ENCODE assay signal across 15 cellular contexts in the genomic region with DNA sequence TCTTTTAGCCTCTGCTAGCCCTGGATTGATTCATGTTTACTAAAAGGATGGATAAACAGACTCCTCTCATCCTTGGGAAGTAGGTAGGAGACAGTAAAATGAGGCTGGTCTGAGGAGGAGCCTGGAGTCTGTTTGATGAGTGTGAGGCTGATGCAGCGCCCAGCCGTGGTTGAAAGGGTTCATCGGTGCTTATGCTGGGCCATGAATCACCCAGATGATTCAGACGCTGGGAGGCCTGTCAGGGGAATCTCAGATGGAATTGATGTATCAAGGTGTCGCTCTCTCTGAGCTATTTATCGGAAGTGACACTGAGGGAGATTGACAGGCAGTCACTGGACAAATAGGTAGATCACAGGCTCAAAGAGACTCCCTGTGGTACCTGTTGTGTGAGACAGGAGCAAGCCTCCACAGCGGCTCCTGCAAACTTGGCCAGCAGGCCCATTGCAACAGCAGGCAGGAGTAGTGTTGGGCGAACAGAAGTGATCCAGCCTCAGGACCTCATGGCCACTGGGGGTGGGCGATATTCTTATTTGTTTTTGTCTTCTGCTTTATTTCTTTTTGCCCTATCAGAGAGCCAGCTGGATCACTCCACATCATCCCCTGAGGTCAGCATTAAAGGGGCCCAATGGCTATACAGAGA.
A peak's percentile ranks its signal among the peaks of the same experiment; 100 is the strongest.
DNase-seq lines count a peak whose midpoint lies in the region; ATAC-seq, FAIRE-seq and TF ChIP-seq lines count a peak whose summit lies in the region.
"Had no signal": no experiment of that assay in that cellular context is flagged by ENCODE, and none has a peak within 500 bp of the region (broad histone marks: within the 10 kb centered on the region; RNA-seq: fewer than 3 reads in every experiment).

No MANE protein-coding gene starts in this region.

- peaks cover 0 to 5% of the 10 kb centered on the region in 2 donors for H3K27me3 Mint-ChIP-seq in stimulated activated naive B cell treated with anti-CD40 and anti-IgM and Interleukin-4, amounts not matched to agents 10 μg/mL and 1 μg/mL and 100 μg/mL, for 72 hours
- H3K27me3 Mint-ChIP-seq in CD4-positive, alpha-beta memory T cell = peaks cover 0 to 3% of the 10 kb centered on the region in 2 donors

- DNase-seq in A549 (ENCODE audit: low read depth in 1 of 2, low spot score in 1 of 2) = peak; percentile 30 to 42
- DNase-seq in HEK293T (ENCODE audit: extremely low spot score) = no peak
- DNase-seq in adipocyte (ENCODE audit: low read depth) = peak; percentile 75
- DNase-seq in hepatic stellate cell (ENCODE audit: low spot score) = peak; percentile 29
- DNase-seq in stimulated activated naive B cell treated with anti-CD40 and anti-IgM and Interleukin-4, amounts not matched to agents 10 μg/mL and 1 μg/mL and 100 μg/mL, for 72 hours = no peak
- no peak for DNase-seq in DMS153 treated with DMSO at 0.1 percent for 48 hours (lab: John Stamatoyannopoulos, UW; ENCODE audit: unreplicated experiment)
- DNase-seq in midbrain (lab: John Stamatoyannopoulos, UW) = no peak
- DNase-seq in CD4-positive, alpha-beta memory T cell = no peak
- DNase-seq: NCI-H1105 treated with DMSO at 0.1 percent for 48 hours, NCI-H524, spleen had no signal

- H3K4me1 Mint-ChIP-seq in stimulated activated naive B cell treated with anti-CD40 and anti-IgM and Interleukin-4, amounts not matched to agents 10 μg/mL and 1 μg/mL and 100 μg/mL, for 72 hours = no peaks in the 10 kb centered on the region
- H3K4me1 Mint-ChIP-seq in CD4-positive, alpha-beta memory T cell = no peaks in the 10 kb centered on the region

- POLR2A ChIA-PET in A549 (lab: Yijun Ruan, JAX) (no interaction called here), HEK293T (lab: Yijun Ruan, JAX) (no interaction called here)
- POLR2A ChIA-PET in CD4-positive, alpha-beta memory T cell (lab: Charles Lee; ENCODE audit: partially characterized antibody) = no interaction called here

- no peak for FAIRE-seq in A549 (lab: Jason Lieb, UNC)

- peaks cover 37% of the 10 kb centered on the region for H3K27me3 ChIP-seq in adipocyte (replicated peaks; ENCODE audit: control insufficient read depth, insufficient read depth, low read length)
- no peaks in the 10 kb centered on the region for H3K27me3 ChIP-seq in CD4-positive, alpha-beta memory T cell (ENCODE audit: insufficient read depth, low read length)
- H3K27me3 ChIP-seq: BLaER1, neural progenitor cell had no signal

- H3K4me1 ChIP-seq in A549 (0 out of 3 replicates have a peak, but pooled peaks cover 8% of the 10 kb centered on the region), adipocyte (ENCODE audit: control insufficient read depth, insufficient read depth, low read length) (peaks cover 9% of the 10 kb centered on the region)
- H3K4me1 ChIP-seq in CD4-positive, alpha-beta memory T cell (ENCODE audit: insufficient read depth, low read length) = no peaks in the 10 kb centered on the region

- intact Hi-C loops in CD4-positive, alpha-beta memory T cell (cut with micrococcal nuclease) = no loop called here

- no peaks in the 10 kb centered on the region for H3K36me3 ChIP-seq in adipocyte (ENCODE audit: control insufficient read depth, insufficient read depth, low read length, severe bottlenecking)
- H3K36me3 ChIP-seq in CD4-positive, alpha-beta memory T cell (ENCODE audit: insufficient read depth, low read length) = no peaks in the 10 kb centered on the region
- H3K36me3 ChIP-seq: BLaER1, neural progenitor cell, spleen had no signal

- H3K9me3 Mint-ChIP-seq in stimulated activated naive B cell treated with anti-CD40 and anti-IgM and Interleukin-4, amounts not matched to agents 10 μg/mL and 1 μg/mL and 100 μg/mL, for 72 hours = peaks cover 0 to 6% of the 10 kb centered on the region in 2 donors
- H3K9me3 Mint-ChIP-seq in CD4-positive, alpha-beta memory T cell = peaks cover 0 to 8% (median 2%) of the 10 kb centered on the region in 8 donors
- H3K9me3 Mint-ChIP-seq: neural progenitor cell had no signal

- peak; percentile 97 to 99 for ATAC-seq in A549
- ATAC-seq in stimulated activated naive B cell treated with anti-CD40 and anti-IgM and Interleukin-4, amounts not matched to agents 10 μg/mL and 1 μg/mL and 100 μg/mL, for 72 hours (replicated peaks) = no peak
- ATAC-seq: activated naive CD4-positive, alpha-beta T cell treated with anti-CD3 and anti-CD28 coated beads, Interleukin-2, amount 50 U/mL, for 72 hours had no signal

- 0 out of 5 replicates have a peak, but pooled peaks of 1 of the 2 experiments have one; percentile 21 for TF ChIP-seq RAD21 in A549 (conservative IDR thresholded peaks at IDR 0.05 in 1 of 2, IDR thresholded peaks at IDR 0.05 in 1 of 2)

- no peak for TF ChIP-seq EP300 in A549 (IDR thresholded peaks at IDR 0.05)

- H3K4me3 ChIP-seq in A549 = no peak overlapping the region
- no peak overlapping the region for H3K4me3 ChIP-seq in adipocyte (ENCODE audit: low read length)
- no peak overlapping the region for H3K4me3 ChIP-seq in CD4-positive, alpha-beta memory T cell (ENCODE audit: low read length in 2 of 2)
- H3K4me3 ChIP-seq: BLaER1, lung, neural progenitor cell, spleen had no signal

- TF ChIP-seq POLR2A in A549 (IDR thresholded peaks at IDR 0.05; ENCODE audit: low read length) = no peak

- no peak overlapping the region for H3K9ac ChIP-seq in adipocyte (ENCODE audit: low read length)
- H3K9ac ChIP-seq: BLaER1, neural progenitor cell had no signal

- H3K36me3 Mint-ChIP-seq in stimulated activated naive B cell treated with anti-CD40 and anti-IgM and Interleukin-4, amounts not matched to agents 10 μg/mL and 1 μg/mL and 100 μg/mL, for 72 hours = no peaks in the 10 kb centered on the region
- no peaks in the 10 kb centered on the region for H3K36me3 Mint-ChIP-seq in CD4-positive, alpha-beta memory T cell
- H3K36me3 Mint-ChIP-seq: neural progenitor cell had no signal

- no peak overlapping the region for H3K27ac ChIP-seq in A549
- no peak overlapping the region for H3K27ac ChIP-seq in CD4-positive, alpha-beta memory T cell (ENCODE audit: low read depth, low read length)
- H3K27ac ChIP-seq: BLaER1, neural progenitor cell, spleen had no signal

- 34% methylated on average over 9 of the region's 9 CpGs for WGBS in A549 (ENCODE audit: missing lambda C conversion rate)

- CTCF ChIA-PET in A549 (lab: Yijun Ruan, JAX) = no interaction called here
- CTCF ChIA-PET in HEK293T (lab: Yijun Ruan, JAX) = interaction anchor here (0.6 to 0.7 kb wide), 2 partner anchors 37 to 290 kb away, joined by 3 to 9 read pairs; no protein-coding TSS in a partner anchor
- CTCF ChIA-PET in CD4-positive, alpha-beta memory T cell (lab: Charles Lee; ENCODE audit: partially characterized antibody) = no interaction called here

- no peak overlapping the region for H3K4me3 Mint-ChIP-seq in stimulated activated naive B cell treated with anti-CD40 and anti-IgM and Interleukin-4, amounts not matched to agents 10 μg/mL and 1 μg/mL and 100 μg/mL, for 72 hours
- no peak overlapping the region for H3K4me3 Mint-ChIP-seq in CD4-positive, alpha-beta memory T cell
- H3K4me3 Mint-ChIP-seq: neural progenitor cell had no signal

- TF ChIP-seq CTCF in A549 (IDR thresholded peaks at IDR 0.05) = no peak

- H3K4me2 ChIP-seq in A549 = no peak overlapping the region
- H3K4me2 ChIP-seq: BLaER1, neural progenitor cell had no signal

- no peak overlapping the region for H3K27ac Mint-ChIP-seq in stimulated activated naive B cell treated with anti-CD40 and anti-IgM and Interleukin-4, amounts not matched to agents 10 μg/mL and 1 μg/mL and 100 μg/mL, for 72 hours
- H3K27ac Mint-ChIP-seq in CD4-positive, alpha-beta memory T cell = no peak overlapping the region
- H3K27ac Mint-ChIP-seq: activated naive CD4-positive, alpha-beta T cell treated with anti-CD3 and anti-CD28 coated beads, Interleukin-2, amount 50 U/mL, for 72 hours; neural progenitor cell had no signal

- H3K9me3 ChIP-seq in A549 (no peaks in the 10 kb centered on the region), adipocyte (ENCODE audit: control insufficient read depth, low read length) (peaks cover 7% of the 10 kb centered on the region)
- H3K9me3 ChIP-seq in CD4-positive, alpha-beta memory T cell (ENCODE audit: control insufficient read depth in 1 of 2, low read length in 2 of 2) = no peaks in the 10 kb centered on the region
- H3K9me3 ChIP-seq: BLaER1 had no signal

TF ChIP-seq in A549, 52 proteins besides CTCF, POLR2A, EP300 and RAD21 (continues in another document):
- TF ChIP-seq HEYL (CRISPR knock-in tag; IDR thresholded peaks at IDR 0.05) (no peak), NPAS2 (CRISPR knock-in tag; IDR thresholded peaks at IDR 0.05; ENCODE audit: borderline replicate concordance) (no peak), FOSB (CRISPR knock-in tag; IDR thresholded peaks at IDR 0.05) (no peak), CHD2 (IDR thresholded peaks at IDR 0.05; ENCODE audit: low read length, partially characterized antibody) (no peak), CHD4 (IDR thresholded peaks at IDR 0.05; ENCODE audit: borderline replicate concordance) (no peak), HOXA7 (CRISPR knock-in tag; IDR thresholded peaks at IDR 0.05) (no peak)
- TF ChIP-seq, protein P1, sequence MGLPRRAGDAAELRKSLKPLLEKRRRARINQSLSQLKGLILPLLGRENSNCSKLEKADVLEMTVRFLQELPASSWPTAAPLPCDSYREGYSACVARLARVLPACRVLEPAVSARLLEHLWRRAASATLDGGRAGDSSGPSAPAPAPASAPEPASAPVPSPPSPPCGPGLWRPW (IDR thresholded peaks at IDR 0.05) = no peak

TF ChIP-seq in HEK293T, 16 proteins besides CTCF, POLR2A, EP300 and RAD21:
- TF ChIP-seq NFRKB (IDR thresholded peaks at IDR 0.05) = no peak
- TF ChIP-seq, protein P2, sequence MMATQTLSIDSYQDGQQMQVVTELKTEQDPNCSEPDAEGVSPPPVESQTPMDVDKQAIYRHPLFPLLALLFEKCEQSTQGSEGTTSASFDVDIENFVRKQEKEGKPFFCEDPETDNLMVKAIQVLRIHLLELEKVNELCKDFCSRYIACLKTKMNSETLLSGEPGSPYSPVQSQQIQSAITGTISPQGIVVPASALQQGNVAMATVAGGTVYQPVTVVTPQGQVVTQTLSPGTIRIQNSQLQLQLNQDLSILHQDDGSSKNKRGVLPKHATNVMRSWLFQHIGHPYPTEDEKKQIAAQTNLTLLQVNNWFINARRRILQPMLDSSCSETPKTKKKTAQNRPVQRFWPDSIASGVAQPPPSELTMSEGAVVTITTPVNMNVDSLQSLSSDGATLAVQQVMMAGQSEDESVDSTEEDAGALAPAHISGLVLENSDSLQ (IDR thresholded peaks at IDR 0.05) = peak; percentile 55
- TF ChIP-seq FOXK2 (IDR thresholded peaks at IDR 0.05) = no peak

Comparison
In these comparisons a context has a peak if more than half of its experiments do, and no peak if none do; other contexts are left out.
1. ATAC-seq: peak in A549 (2 of 2); none in stimulated activated naive B cell treated with anti-CD40 and anti-IgM and Interleukin-4, amounts not matched to agents 10 μg/mL and 1 μg/mL and 100 μg/mL, for 72 hours (0 of 2).
2. DNase-seq: peak in A549 (2 of 2), adipocyte (single experiment) and hepatic stellate cell (single experiment); none in HEK293T (single experiment), stimulated activated naive B cell treated with anti-CD40 and anti-IgM and Interleukin-4, amounts not matched to agents 10 μg/mL and 1 μg/mL and 100 μg/mL, for 72 hours (single experiment), DMS153 treated with DMSO at 0.1 percent for 48 hours (single experiment), midbrain (single experiment) and CD4-positive, alpha-beta memory T cell (0 of 5).